ENCODE assay signal across 9 cellular contexts in the genomic region with DNA sequence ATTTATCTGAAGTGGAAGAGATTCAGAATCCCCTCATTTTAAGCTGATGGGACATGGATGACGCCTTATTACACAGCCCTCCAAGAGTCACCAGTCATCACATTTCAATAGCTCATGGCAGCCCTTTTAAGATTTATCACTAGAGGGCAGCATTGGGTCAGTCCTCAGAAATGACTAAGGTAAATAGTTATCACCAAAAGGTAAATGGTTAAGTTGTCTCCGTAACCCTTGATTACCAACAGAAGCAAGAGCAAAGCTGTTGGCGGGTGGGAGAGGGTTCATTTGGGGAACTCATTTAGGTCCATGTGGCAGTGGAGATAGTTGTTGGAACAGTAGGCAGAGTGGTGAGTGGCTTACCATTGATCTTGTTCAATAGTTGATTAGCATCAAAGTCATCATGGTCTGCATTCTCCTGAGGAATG. TPM values are rescaled to one million over a fixed set of nuclear protein-coding genes. Genes with fewer than 3 reads are reported as not detected.
DNase-seq lines count a peak whose midpoint lies in the region; ATAC-seq and TF ChIP-seq lines count a peak whose summit lies in the region.
"Had no signal": no experiment of that assay in that cellular context is flagged by ENCODE, and none has a peak within 500 bp of the region (broad histone marks: within the 10 kb centered on the region; RNA-seq: fewer than 3 reads in every experiment).

No MANE protein-coding gene starts in this region.

- intact Hi-C loops in left lung (cut with DNase I): loop anchor here in 1 of 2 donors (5.0 kb wide), 1 partner anchor 171 kb away; no protein-coding TSS in a partner anchor

- H4K20me1 ChIP-seq in MM.1S (ENCODE audit: insufficient read depth, low read length): no peaks in the 10 kb centered on the region

- no peak overlapping the region for H3K27ac ChIP-seq in MM.1S (ENCODE audit: low read length)
- no peak overlapping the region for H3K27ac ChIP-seq in SJCRH30
- no peak overlapping the region for H3K27ac ChIP-seq in left lung

- H3K4me3 ChIP-seq in H7 (ENCODE audit: insufficient read depth, low read depth, low read length) (no peak overlapping the region), MM.1S (ENCODE audit: low read length) (no peak overlapping the region), SJCRH30 (no peak overlapping the region), left lung (no peak overlapping the region)

- no peak overlapping the region for H3K4me2 ChIP-seq in MM.1S (ENCODE audit: low read depth, low read length)

- H3K79me2 ChIP-seq in MM.1S (ENCODE audit: low read length): no peaks in the 10 kb centered on the region

- H3K9me2 ChIP-seq in MM.1S (replicated peaks; ENCODE audit: insufficient read depth, low read length): no peaks in the 10 kb centered on the region

- peak; percentile 0 for DNase-seq in NCI-H345 treated with DMSO at 0.1 percent for 48 hours (lab: John Stamatoyannopoulos, UW; ENCODE audit: unreplicated experiment)
- no peak for DNase-seq in NCI-H345 (lab: John Stamatoyannopoulos, UW)
- peak; percentile 27 for DNase-seq in H7
- DNase-seq in MM.1S: peak; percentile 72
- DNase-seq in SJCRH30: peak; percentile 40 to 84
- DNase-seq in central memory CD4-positive, alpha-beta T cell: peak; percentile 3
- DNase-seq in left lung: no peak
- peak; percentile 25 for DNase-seq in stromal cell of bone marrow (ENCODE audit: low read depth)

- TF ChIP-seq CTCF in MM.1S (IDR thresholded peaks at IDR 0.05; ENCODE audit: low read length): peak; percentile 91
- peak; percentile 65 to 70 for TF ChIP-seq CTCF in left lung (IDR thresholded peaks at IDR 0.05)

- H3K4me1 ChIP-seq in MM.1S (ENCODE audit: low read length): 0 out of 2 replicates have a peak, but pooled peaks cover 3% of the 10 kb centered on the region
- H3K4me1 ChIP-seq in SJCRH30: no peaks in the 10 kb centered on the region
- no peaks in the 10 kb centered on the region for H3K4me1 ChIP-seq in left lung

- no peaks in the 10 kb centered on the region for H3K36me3 ChIP-seq in H7 (replicated peaks; ENCODE audit: control insufficient read depth, insufficient read depth, low read length)
- no peaks in the 10 kb centered on the region for H3K36me3 ChIP-seq in MM.1S (replicated peaks; ENCODE audit: insufficient read depth, low read length)
- peaks cover 25% of the 10 kb centered on the region for H3K36me3 ChIP-seq in SJCRH30
- H3K36me3 ChIP-seq in left lung: peaks cover 0 to 85% of the 10 kb centered on the region in 2 donors

- H2AFZ ChIP-seq in MM.1S (ENCODE audit: low read length): 0 out of 2 replicates have a peak overlapping the region, but pooled peaks have one; percentile 7

- H3K27me3 ChIP-seq in H7 (ENCODE audit: control insufficient read depth, insufficient read depth, low read length) (no peaks in the 10 kb centered on the region), MM.1S (replicated peaks; ENCODE audit: insufficient read depth, low read length) (no peaks in the 10 kb centered on the region), SJCRH30 (no peaks in the 10 kb centered on the region), left lung (no peaks in the 10 kb centered on the region)

- no peaks in the 10 kb centered on the region for H3F3A ChIP-seq in MM.1S (ENCODE audit: insufficient read depth, low read length)

- H3K9ac ChIP-seq in MM.1S (ENCODE audit: low read length): no peak overlapping the region

- ATAC-seq in left lung: peak; percentile 75

- H3K9me3 ChIP-seq in MM.1S (replicated peaks; ENCODE audit: insufficient read depth, low read length) (no peaks in the 10 kb centered on the region), SJCRH30 (replicated peaks) (no peaks in the 10 kb centered on the region), left lung (no peaks in the 10 kb centered on the region)

RNA-seq across cellular contexts. Expression of a gene that starts 12.0 kb away (rescaled TPM):
- total RNA-seq in H7 (2014; rRNA removed; shearing (Covaris generic)): not detected in 2 replicates
- total RNA-seq in SJCRH30 (2014; rRNA removed; shearing (Covaris generic)): not detected in 2 replicates
- under 1 TPM in 1 of 2 donors, not detected in 1; 0.58 TPM for total RNA-seq in left lung
- total RNA-seq: CD8-positive, alpha-beta memory T cell had no signal

RNA-seq across cellular contexts. Expression of a gene that starts 48.5 kb away (rescaled TPM):
- total RNA-seq in H7 (2014; rRNA removed; shearing (Covaris generic)): 2.7 and 3.7 TPM in 2 replicates
- 18.4 and 19.1 TPM in 2 replicates for total RNA-seq in SJCRH30 (2014; rRNA removed; shearing (Covaris generic))
- 100 to 1,000 TPM; 159 to 162 TPM for total RNA-seq in left lung

Comparison
In these comparisons a context has a peak if more than half of its experiments do, and no peak if none do; other contexts are left out.
1. DNase-seq: peak in NCI-H345 treated with DMSO at 0.1 percent for 48 hours (single experiment), H7 (single experiment), MM.1S (single experiment), SJCRH30 (2 of 2), central memory CD4-positive, alpha-beta T cell (single experiment) and stromal cell of bone marrow (single experiment); none in NCI-H345 (single experiment) and left lung (0 of 2).